8 cellular contexts compared by ENCODE assay signal in the genomic region with DNA sequence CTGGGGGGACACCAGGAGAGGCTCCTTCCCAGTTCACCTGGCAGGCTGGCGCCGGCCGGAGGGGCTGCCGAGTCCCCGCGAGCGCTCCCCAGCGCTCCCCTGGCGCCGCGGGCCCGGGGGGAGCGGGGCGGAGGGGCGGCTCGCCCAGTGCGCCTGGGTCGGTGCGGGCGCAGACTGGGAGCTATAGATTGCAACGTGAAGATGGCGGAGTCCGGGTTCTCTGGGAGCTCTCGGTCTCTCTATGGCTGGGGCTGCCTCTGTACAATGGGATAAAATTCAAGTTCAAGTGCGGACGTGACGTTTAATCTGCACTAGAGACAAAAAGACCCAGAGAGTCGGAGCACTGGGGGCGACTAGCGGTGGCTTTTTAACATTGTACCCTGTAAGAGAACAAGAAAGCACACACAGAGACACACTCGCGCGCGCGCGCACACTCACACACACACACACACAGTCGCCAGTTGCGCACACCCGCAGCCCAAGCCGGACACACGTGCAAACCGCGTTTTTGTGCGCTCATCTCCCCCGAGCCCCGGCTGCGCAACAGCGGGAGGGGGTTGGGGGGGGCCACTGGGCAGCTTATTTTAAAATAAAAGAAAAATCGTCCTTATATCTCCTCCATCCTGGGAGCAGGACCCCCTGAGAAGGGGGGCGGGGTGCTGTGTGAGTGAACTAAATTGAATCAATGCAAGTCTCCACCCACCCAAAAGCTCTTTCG. TPM values are rescaled to one million over a fixed set of nuclear protein-coding genes. Genes with fewer than 3 reads are reported as not detected.
A peak's percentile ranks its signal among the peaks of the same experiment; 100 is the strongest.
DNase-seq lines count a peak whose midpoint lies in the region; ATAC-seq and TF ChIP-seq lines count a peak whose summit lies in the region.

TSS of gene BCL11B (minus strand) at position 247 of the 718 bp plus-strand sequence. CDS start 979 bp downstream, outside the sequence.

- H3K79me2 ChIP-seq in hepatocyte: peaks cover under 1% of the 10 kb centered on the region

- peak within 1 kb of the TSS; percentile 99 for H3K4me3 Mint-ChIP-seq in T-helper 17 cell

- H3K9me2 ChIP-seq in hepatocyte (replicated peaks; ENCODE audit: insufficient read depth): no peaks in the 10 kb centered on the region

- H3K27ac ChIP-seq in adrenal gland (no peak within 1 kb of the TSS), hepatocyte (peak within 1 kb of the TSS; percentile 75), gastrocnemius medialis (no peak within 1 kb of the TSS), gastroesophageal sphincter (no peak within 1 kb of the TSS)

- 1 to 2% (median 1%) methylated on average over 28 to 51 of the region's 51 CpGs for WGBS in adrenal gland, 4 donors
- WGBS in hepatocyte (ENCODE audit: low lambda C conversion rate, missing lambda C conversion rate): under 1% methylated on average over 49 of the region's 51 CpGs
- 1% methylated on average over 19 of the region's 51 CpGs; no CpG with 5 or more reads in 1 of the 2 donors for WGBS in gastroesophageal sphincter (ENCODE audit: low coverage in 1 of 2), 2 donors

- H3K36me3 ChIP-seq in adrenal gland (replicated peaks in 1 of 2) (no peaks in the 10 kb centered on the region), hepatocyte (replicated peaks; ENCODE audit: insufficient read depth, low read depth) (no peaks in the 10 kb centered on the region), gastrocnemius medialis (no peaks in the 10 kb centered on the region), gastroesophageal sphincter (no peaks in the 10 kb centered on the region)

- no peaks in the 10 kb centered on the region for H4K20me1 ChIP-seq in hepatocyte (ENCODE audit: insufficient read depth, poor library complexity, severe bottlenecking)

- peak; percentile 88 for DNase-seq in GM10266 (ENCODE audit: extremely low spot score)
- DNase-seq in NCI-H1105 treated with DMSO at 0.1 percent for 48 hours (lab: John Stamatoyannopoulos, UW): peak; percentile 99
- DNase-seq in T-helper 17 cell: peak; percentile 70 to 78 (median 76)
- DNase-seq in adrenal gland: peak; percentile 36 to 77 (median 65)
- peak; percentile 92 for DNase-seq in hepatocyte (ENCODE audit: low spot score)
- no peak for DNase-seq in gastrocnemius medialis

- peaks cover 17% of the 10 kb centered on the region for H3K36me3 Mint-ChIP-seq in T-helper 17 cell (ENCODE audit: low read depth)

- peak in 1 of 2 donors; percentile 33 for TF ChIP-seq POLR2A in adrenal gland (IDR thresholded peaks at IDR 0.05)
- TF ChIP-seq POLR2A in gastrocnemius medialis (IDR thresholded peaks at IDR 0.05): no peak
- no peak for TF ChIP-seq POLR2A in gastroesophageal sphincter (IDR thresholded peaks at IDR 0.05)

- no peaks in the 10 kb centered on the region for H3K27me3 Mint-ChIP-seq in T-helper 17 cell

- H3K4me1 ChIP-seq in adrenal gland (replicated peaks in 1 of 2) (peaks cover 6 to 17% of the 10 kb centered on the region in 2 donors), hepatocyte (ENCODE audit: insufficient read depth) (peaks cover 15% of the 10 kb centered on the region), gastrocnemius medialis (peaks cover 19 to 30% of the 10 kb centered on the region in 2 donors), gastroesophageal sphincter (peaks cover 0 to 62% (median 27%) of the 10 kb centered on the region in 3 donors)

- ATAC-seq in HG02623 (IDR thresholded peaks at IDR 0.05; ENCODE audit: unreplicated experiment) (peak; percentile 68), T-helper 17 cell (peak; percentile 85), gastrocnemius medialis (no peak), gastroesophageal sphincter (no peak)

- intact Hi-C loops in adrenal gland (cut with DNase I): no loop called here
- intact Hi-C loops in gastrocnemius medialis (cut with DNase I; ENCODE audit: low total_unique reads): no loop called here

- no peak for TF ChIP-seq EP300 in gastroesophageal sphincter (IDR thresholded peaks at IDR 0.05)

- peak within 1 kb of the TSS; percentile 98 for H3K4me2 ChIP-seq in hepatocyte

- H3K27me3 ChIP-seq in adrenal gland: peaks cover 66% of the 10 kb centered on the region
- peaks cover 24% of the 10 kb centered on the region for H3K27me3 ChIP-seq in hepatocyte
- H3K27me3 ChIP-seq in gastrocnemius medialis: peaks cover 83 to 89% (median 88%) of the 10 kb centered on the region in 3 donors
- H3K27me3 ChIP-seq in gastroesophageal sphincter: peaks cover 98% of the 10 kb centered on the region

- peaks cover 35% of the 10 kb centered on the region for H3K4me1 Mint-ChIP-seq in T-helper 17 cell

- H3K9me3 ChIP-seq in T-helper 17 cell (ENCODE audit: control insufficient read depth, low read length, poor library complexity, severe bottlenecking): no peaks in the 10 kb centered on the region
- H3K9me3 ChIP-seq in adrenal gland (replicated peaks in 1 of 3): no peaks in the 10 kb centered on the region
- no peaks in the 10 kb centered on the region for H3K9me3 ChIP-seq in hepatocyte (ENCODE audit: low read depth)
- no peaks in the 10 kb centered on the region for H3K9me3 ChIP-seq in gastrocnemius medialis
- H3K9me3 ChIP-seq in gastroesophageal sphincter: no peaks in the 10 kb centered on the region

- H2AFZ ChIP-seq in hepatocyte: peak within 1 kb of the TSS; percentile 82

- in situ Hi-C loops in gastrocnemius medialis (cut with MboI; ENCODE audit: low sequenced_read_pairs in 4 of 4): loop anchor here in 1 of 4 donors (25.0 kb wide), 1 partner anchor 1135 kb away; no protein-coding TSS in a partner anchor

- peak within 1 kb of the TSS; percentile 100 for H3K27ac Mint-ChIP-seq in T-helper 17 cell

- no peak for TF ChIP-seq CTCF in GM10266 (IDR thresholded peaks at IDR 0.05; ENCODE audit: control insufficient read depth, insufficient read depth, low read depth, missing control alignments)
- peak in 5 of 6 experiments; percentile 10 to 27 (median 22) for TF ChIP-seq CTCF in adrenal gland (IDR thresholded peaks at IDR 0.05)
- TF ChIP-seq CTCF in hepatocyte (IDR thresholded peaks at IDR 0.05; ENCODE audit: poor library complexity): peak; percentile 59
- peak in 2 of 5 experiments; percentile 10 for TF ChIP-seq CTCF in gastrocnemius medialis (IDR thresholded peaks at IDR 0.05 in 4 of 5, conservative IDR thresholded peaks at IDR 0.05 in 1 of 5)
- peak in 2 of 4 experiments; percentile 31 for TF ChIP-seq CTCF in gastroesophageal sphincter (IDR thresholded peaks at IDR 0.05)

- peak within 1 kb of the TSS in 2 of 4 donors; percentile 16 to 44 for H3K4me3 ChIP-seq in adrenal gland
- peak within 1 kb of the TSS; percentile 74 for H3K4me3 ChIP-seq in hepatocyte
- H3K4me3 ChIP-seq in gastrocnemius medialis: peak within 1 kb of the TSS in 3 of 4 donors; percentile 33 to 39 (median 34)
- H3K4me3 ChIP-seq in gastroesophageal sphincter: peak within 1 kb of the TSS in 1 of 2 donors; percentile 44

RNA-seq across cellular contexts. Expression of gene BCL11B, which starts in this region (rescaled TPM):
- total RNA-seq in T-helper 17 cell (100 to 1,000 TPM; 167 to 174 TPM), adrenal gland (1 to 10 TPM in 2 of 8 donors, under 1 TPM in 6; 0.24 to 1.1 (median 0.61) TPM), hepatocyte (1.8 and 3.2 TPM in 2 replicates), gastrocnemius medialis (under 1 TPM in 3 of 4 donors, not detected in 1; 0.05 to 0.62 (median 0.18) TPM), gastroesophageal sphincter (1 to 10 TPM in 1 of 4 donors, under 1 TPM in 3; under 0.01 to 1.1 (median 0.39) TPM)
- polyA plus RNA-seq in adrenal gland (under 1 TPM; 0.24 to 0.49 (median 0.24) TPM), hepatocyte (0.28 and 0.50 TPM in 2 replicates)

Comparison
In these comparisons a context has a peak if more than half of its experiments do, and no peak if none do; other contexts are left out.
1. RNA of gene BCL11B (total RNA-seq): 167 to 174 TPM in T-helper 17 cell; 1.8 to 3.2 TPM in hepatocyte, 0.24 to 1.1 TPM in adrenal gland, under 0.01 to 1.1 TPM in gastroesophageal sphincter and 0.05 to 0.62 TPM in gastrocnemius medialis; every median in the first group is over 10 times any median in the second.
2. DNase-seq: peak in GM10266 (single experiment), NCI-H1105 treated with DMSO at 0.1 percent for 48 hours (single experiment), T-helper 17 cell (3 of 3), adrenal gland (7 of 7) and hepatocyte (single experiment); none in gastrocnemius medialis (0 of 2).
3. ATAC-seq: peak in HG02623 (single experiment) and T-helper 17 cell (single experiment); none in gastrocnemius medialis (0 of 2) and gastroesophageal sphincter (single experiment).